Comparison of ENCODE assay signal across 8 cellular contexts in genomic region chr4:47122592-47123291, GRCh38.
DNase-seq lines count a peak whose midpoint lies in the region; ATAC-seq and TF ChIP-seq lines count a peak whose summit lies in the region.

No MANE protein-coding gene starts in this region.

- no peaks in the 10 kb centered on the region for H4K20me1 ChIP-seq in Karpas-422 (ENCODE audit: insufficient read depth, low read depth, low read length)

- no peaks in the 10 kb centered on the region for H3K4me1 Mint-ChIP-seq in activated naive CD8-positive, alpha-beta T cell treated with anti-CD3 and anti-CD28 coated beads for 36 hours

- 5 to 8% (median 6%) methylated on average over 4 of the region's 4 CpGs for WGBS in psoas muscle, 3 donors

- H3K36me3 ChIP-seq in H7 (replicated peaks; ENCODE audit: control insufficient read depth, insufficient read depth, low read length) (no peaks in the 10 kb centered on the region), Karpas-422 (ENCODE audit: insufficient read depth, low read length) (no peaks in the 10 kb centered on the region), RWPE2 (ENCODE audit: low read depth) (no peaks in the 10 kb centered on the region), psoas muscle (ENCODE audit: insufficient read depth in 1 of 2, low read depth in 1 of 2) (no peaks in the 10 kb centered on the region)

- DNase-seq in NK-92 treated with Interleukin-12 subunit alpha and Interleukin-12 subunit beta, amount 100 ng/mL, for 24 hours (lab: John Stamatoyannopoulos, UW) = peak; percentile 20
- DNase-seq in NK-92 (lab: John Stamatoyannopoulos, UW; ENCODE audit: unreplicated experiment) (no peak), H7 (peak; percentile 23), Karpas-422 (peak; percentile 91), RWPE2 (ENCODE audit: low spot score) (no peak), Right ventricle myocardium superior (no peak), psoas muscle (no peak)
- peak; percentile 38 for DNase-seq in activated naive CD8-positive, alpha-beta T cell treated with anti-CD3 and anti-CD28 coated beads for 36 hours

- no peak overlapping the region for H2AFZ ChIP-seq in Karpas-422 (ENCODE audit: low read length)

- H3K4me1 ChIP-seq in Karpas-422 (ENCODE audit: low read length) (no peaks in the 10 kb centered on the region), RWPE2 (ENCODE audit: insufficient read depth, poor library complexity, severe bottlenecking) (no peaks in the 10 kb centered on the region), psoas muscle (no peaks in the 10 kb centered on the region)

- ATAC-seq in RWPE2 (ENCODE audit: low read depth) (peak; percentile 73), Right ventricle myocardium superior (ENCODE audit: poor library complexity) (peak; percentile 79), psoas muscle (no peak)

- no peak overlapping the region for H3K4me3 Mint-ChIP-seq in activated naive CD8-positive, alpha-beta T cell treated with anti-CD3 and anti-CD28 coated beads for 36 hours

- no peaks in the 10 kb centered on the region for H3K36me3 Mint-ChIP-seq in activated naive CD8-positive, alpha-beta T cell treated with anti-CD3 and anti-CD28 coated beads for 36 hours

- H3K27me3 Mint-ChIP-seq in activated naive CD8-positive, alpha-beta T cell treated with anti-CD3 and anti-CD28 coated beads for 36 hours = peaks cover 4% of the 10 kb centered on the region

- H3K9ac ChIP-seq in Karpas-422 (ENCODE audit: low read length) = no peak overlapping the region

- H3K79me2 ChIP-seq in Karpas-422 (ENCODE audit: low read length) = no peaks in the 10 kb centered on the region

- H3K27ac ChIP-seq in Karpas-422 (ENCODE audit: low read length) (no peak overlapping the region), RWPE2 (ENCODE audit: poor library complexity, severe bottlenecking) (no peak overlapping the region), psoas muscle (no peak overlapping the region)

- intact Hi-C loops in Right ventricle myocardium superior (cut with DNase I) (no loop called here), psoas muscle (cut with DNase I) (no loop called here)

- TF ChIP-seq CTCF in RWPE2 (IDR thresholded peaks at IDR 0.05; ENCODE audit: poor library complexity, severe bottlenecking) (peak; percentile 91), psoas muscle (IDR thresholded peaks at IDR 0.05) (peak; percentile 47)

- no peaks in the 10 kb centered on the region for H3K9me3 Mint-ChIP-seq in activated naive CD8-positive, alpha-beta T cell treated with anti-CD3 and anti-CD28 coated beads for 36 hours

- no peaks in the 10 kb centered on the region for H3K9me3 ChIP-seq in Karpas-422 (ENCODE audit: low read length)
- H3K9me3 ChIP-seq in RWPE2 (ENCODE audit: severe bottlenecking) = no peaks in the 10 kb centered on the region
- no peaks in the 10 kb centered on the region for H3K9me3 ChIP-seq in psoas muscle

- no peak overlapping the region for H3K4me3 ChIP-seq in H7 (ENCODE audit: insufficient read depth, low read depth, low read length)
- H3K4me3 ChIP-seq in Karpas-422 (ENCODE audit: low read length) = no peak overlapping the region
- no peak overlapping the region for H3K4me3 ChIP-seq in RWPE2 (ENCODE audit: severe bottlenecking)
- no peak overlapping the region for H3K4me3 ChIP-seq in psoas muscle

- H3K4me2 ChIP-seq in Karpas-422 (ENCODE audit: low read depth, low read length, poor library complexity, severe bottlenecking) = no peak overlapping the region

- H3K27me3 ChIP-seq in H7 (ENCODE audit: control insufficient read depth, insufficient read depth, low read length) (no peaks in the 10 kb centered on the region), Karpas-422 (ENCODE audit: low read length) (no peaks in the 10 kb centered on the region), RWPE2 (ENCODE audit: insufficient read depth, poor library complexity, severe bottlenecking) (peaks cover 6% of the 10 kb centered on the region), psoas muscle (ENCODE audit: insufficient read depth in 3 of 3, low read length in 2 of 3) (no peaks in the 10 kb centered on the region)

- H3K9me2 ChIP-seq in Karpas-422 (replicated peaks; ENCODE audit: insufficient read depth, low read length) = no peaks in the 10 kb centered on the region

- no peak overlapping the region for H3K27ac Mint-ChIP-seq in activated naive CD8-positive, alpha-beta T cell treated with anti-CD3 and anti-CD28 coated beads for 36 hours

Comparison
In these comparisons a context has a peak if more than half of its experiments do, and no peak if none do; other contexts are left out.
1. DNase-seq: peak in NK-92 treated with Interleukin-12 subunit alpha and Interleukin-12 subunit beta, amount 100 ng/mL, for 24 hours (single experiment), H7 (single experiment), Karpas-422 (single experiment) and activated naive CD8-positive, alpha-beta T cell treated with anti-CD3 and anti-CD28 coated beads for 36 hours (single experiment); none in NK-92 (single experiment), RWPE2 (single experiment), Right ventricle myocardium superior (single experiment) and psoas muscle (0 of 2).
2. ATAC-seq: peak in RWPE2 (single experiment) and Right ventricle myocardium superior (single experiment); none in psoas muscle (0 of 4).